ENCODE assay signal across 28 cellular contexts in genomic region chr5:82815871-82816270, GRCh38.
DNase-seq lines count a peak whose midpoint lies in the region; ATAC-seq and TF ChIP-seq lines count a peak whose summit lies in the region.
"Had no signal": no experiment of that assay in that cellular context is flagged by ENCODE, and none has a peak within 500 bp of the region (broad histone marks: within the 10 kb centered on the region; RNA-seq: fewer than 3 reads in every experiment).

No MANE protein-coding gene starts in this region.

- TF ChIP-seq CTCF in OCI-LY3 (IDR thresholded peaks at IDR 0.05; ENCODE audit: low read depth, low read length) (no peak), astrocyte of the spinal cord (IDR thresholded peaks at IDR 0.05; ENCODE audit: low read depth, low read length) (no peak), fibroblast of villous mesenchyme (IDR thresholded peaks at IDR 0.05; ENCODE audit: insufficient read depth, low read depth, low read length) (no peak)

- WGBS in aorta, 2 donors: 61 to 73% methylated on average over 1 of the region's 1 CpG

- no peak overlapping the region for H3K4me2 ChIP-seq in OCI-LY3 (ENCODE audit: low read length)
- H3K4me2 ChIP-seq: SK-N-SH had no signal

- no peaks in the 10 kb centered on the region for H4K20me1 ChIP-seq in OCI-LY3 (ENCODE audit: insufficient read depth, low read length)

- no peaks in the 10 kb centered on the region for H3K79me2 ChIP-seq in OCI-LY3 (ENCODE audit: low read length)

- in situ Hi-C loops in astrocyte of the spinal cord (cut with HindIII; ENCODE audit: low sequenced_read_pairs): no loop called here

- ATAC-seq in aorta (ENCODE audit: low FRiP score): no peak
- ATAC-seq: sciatic nerve had no signal

- no peaks in the 10 kb centered on the region for H3K27me3 ChIP-seq in OCI-LY3 (ENCODE audit: low read depth, low read length)
- H3K27me3 ChIP-seq in aorta (ENCODE audit: control insufficient read depth in 1 of 2, insufficient read depth in 2 of 2, low read length in 1 of 2): no peaks in the 10 kb centered on the region
- H3K27me3 ChIP-seq: stomach, tibial artery had no signal

- H2AFZ ChIP-seq in OCI-LY3 (ENCODE audit: low read depth, low read length): no peak overlapping the region

- peak; percentile 4 for DNase-seq in GM03348 (ENCODE audit: low spot score)
- DNase-seq in astrocyte of the spinal cord (ENCODE audit: low read depth, low spot score): peak; percentile 22
- peak; percentile 45 for DNase-seq in fibroblast of villous mesenchyme (ENCODE audit: low read depth)
- no peak for DNase-seq in activated CD4-positive, alpha-beta T cell treated with anti-CD3 and anti-CD28 coated beads, Interleukin-2, amount 50 U/mL, for 1 hour
- DNase-seq in activated effector memory CD4-positive, alpha-beta T cell treated with anti-CD3 and anti-CD28 coated beads, Interleukin-2, amount 50 U/mL, for 16 hours: no peak
- DNase-seq in aorta: no peak
- no peak for DNase-seq in GM19240 (ENCODE audit: insufficient read length, low spot score)
- DNase-seq: activated B cell treated with CpG ODN at 0.5 μM for 24 hours; activated CD4-positive, alpha-beta T cell treated with anti-CD3 and anti-CD28 coated beads, Interleukin-2, amount 10 ng/mL, durations not matched to agents 7 days and 5 days; activated gamma-delta T cell; activated naive CD8-positive, alpha-beta T cell treated with anti-CD3 and anti-CD28 coated beads for 36 hours; activated T-cell treated with anti-CD3 and anti-CD28 coated beads, Interleukin-2, amount 50 U/mL, for 1 hour; CD4-positive, alpha-beta T cell; EL; left ventricle myocardium inferior; naive B cell; NCI-H1048; NCI-H1694; NCI-H446 treated with DMSO at 0.1 percent for 48 hours; nucleus accumbens; SK-N-SH; stimulated activated CD4-positive, alpha-beta T cell treated with anti-CD3 and anti-CD28 coated beads, Interleukin-12 subunit alpha, Interleukin-12 subunit beta, amount 100 ng/mL, for 4 hours; stimulated activated CD4-positive, alpha-beta T cell treated with anti-CD3 and anti-CD28 coated beads, Interleukin-4, amount 100 ng/mL, for 1 hour; stomach; tibial artery had no signal

- intact Hi-C loops in aorta (cut with DNase I): no loop called here

- H3K4me1 ChIP-seq in OCI-LY3 (ENCODE audit: low read length) (peaks cover 66% of the 10 kb centered on the region), aorta (ENCODE audit: control insufficient read depth in 1 of 2, insufficient read depth in 2 of 2, low read length in 2 of 2) (no peaks in the 10 kb centered on the region)
- H3K4me1 ChIP-seq: left ventricle myocardium inferior, prostate gland, stomach, tibial artery had no signal

- no peak overlapping the region for H3K4me3 ChIP-seq in OCI-LY3 (ENCODE audit: low read length)
- no peak overlapping the region for H3K4me3 ChIP-seq in astrocyte of the spinal cord (ENCODE audit: low read depth, low read length)
- H3K4me3 ChIP-seq in fibroblast of villous mesenchyme (ENCODE audit: low read depth, low read length): no peak overlapping the region
- no peak overlapping the region for H3K4me3 ChIP-seq in aorta (ENCODE audit: low read length in 2 of 2)
- H3K4me3 ChIP-seq: left ventricle myocardium inferior, prostate gland, stomach, tibial artery had no signal

- H3K27ac ChIP-seq in OCI-LY3 (ENCODE audit: low read length): peak overlapping the region; percentile 21; the same call in 1 of the 2 replicates
- H3K27ac ChIP-seq in aorta (ENCODE audit: low read depth in 1 of 2, low read length in 2 of 2): no peak overlapping the region
- H3K27ac ChIP-seq: left ventricle myocardium inferior, prostate gland, stomach, tibial artery had no signal

- no peak overlapping the region for H3K9ac ChIP-seq in OCI-LY3 (ENCODE audit: low read length)
- H3K9ac ChIP-seq: SK-N-SH had no signal

- peaks cover 7% of the 10 kb centered on the region for H3K9me3 ChIP-seq in OCI-LY3 (ENCODE audit: insufficient read depth, low read length)
- no peaks in the 10 kb centered on the region for H3K9me3 ChIP-seq in aorta (ENCODE audit: control insufficient read depth, low read length)
- H3K9me3 ChIP-seq: left ventricle myocardium inferior, prostate gland, SK-N-SH, stomach, tibial artery had no signal

- H3K36me3 ChIP-seq in OCI-LY3 (replicated peaks; ENCODE audit: low read depth, low read length) (peaks cover 43% of the 10 kb centered on the region), aorta (ENCODE audit: control insufficient read depth in 1 of 2, insufficient read depth in 2 of 2, low read length in 1 of 2) (no peaks in the 10 kb centered on the region)
- H3K36me3 ChIP-seq: left ventricle myocardium inferior, prostate gland, stomach, tibial artery had no signal

Comparison
In these comparisons a context has a peak if more than half of its experiments do, and no peak if none do; other contexts are left out.
1. DNase-seq: peak in GM03348 (single experiment), astrocyte of the spinal cord (single experiment) and fibroblast of villous mesenchyme (single experiment); none in activated CD4-positive, alpha-beta T cell treated with anti-CD3 and anti-CD28 coated beads, Interleukin-2, amount 50 U/mL, for 1 hour (single experiment), activated effector memory CD4-positive, alpha-beta T cell treated with anti-CD3 and anti-CD28 coated beads, Interleukin-2, amount 50 U/mL, for 16 hours (single experiment), aorta (0 of 2) and GM19240 (single experiment).